In the genomic region with DNA sequence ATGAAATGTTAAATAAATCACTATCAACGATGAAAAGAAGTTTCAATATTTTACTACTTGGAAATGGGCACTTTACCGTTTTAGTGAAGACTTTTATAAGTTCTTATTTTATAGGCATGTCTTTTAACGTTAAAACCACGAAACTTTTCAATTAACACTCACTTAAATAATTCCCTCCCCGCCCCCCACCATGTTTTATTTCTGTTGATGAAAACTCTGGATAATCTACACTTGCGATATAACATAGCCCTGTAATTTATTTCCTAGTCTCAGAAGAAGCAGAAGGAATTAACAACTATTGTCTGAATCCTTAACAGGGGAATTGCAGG, we compare ENCODE assay signal across 8 cellular contexts. TPM values are rescaled to one million over a fixed set of nuclear protein-coding genes. Genes with fewer than 3 reads are reported as not detected.
A peak's percentile ranks its signal among the peaks of the same experiment; 100 is the strongest.
DNase-seq lines count a peak whose midpoint lies in the region; ATAC-seq and TF ChIP-seq lines count a peak whose summit lies in the region.

No MANE protein-coding gene starts in this region.

- H3K9me3 ChIP-seq in gastroesophageal sphincter = peaks cover 0 to 48% (median 0%) of the 10 kb centered on the region in 3 donors

- peak overlapping the region; percentile 59 to 86 for H3K4me3 ChIP-seq in gastroesophageal sphincter
- peak overlapping the region; percentile 96 for H3K4me3 ChIP-seq in rectal smooth muscle tissue (ENCODE audit: low read length)

- H3K4me1 Mint-ChIP-seq in Calu3 (ENCODE audit: low read depth, unreplicated experiment) (no peaks in the 10 kb centered on the region), WTC11 (no peaks in the 10 kb centered on the region)

- POLR2A ChIA-PET in WTC11 (lab: Charles Lee) = no interaction called here

- DNase-seq in Calu3 = no peak
- no peak for DNase-seq in WTC11 (ENCODE audit: low spot score)
- no peak for DNase-seq in Kasumi-1 (lab: John Stamatoyannopoulos, UW)
- DNase-seq in HT-29 (ENCODE audit: low spot score) = no peak
- DNase-seq in NOMO-1 (lab: John Stamatoyannopoulos, UW; ENCODE audit: unreplicated experiment in 2 of 2) = no peak

- peaks cover 0 to 8% (median 0%) of the 10 kb centered on the region in 3 donors for H3K4me1 ChIP-seq in gastroesophageal sphincter
- H3K4me1 ChIP-seq in rectal smooth muscle tissue (ENCODE audit: control insufficient read depth, insufficient read depth, low read length) = no peaks in the 10 kb centered on the region

- no peak for TF ChIP-seq EP300 in gastroesophageal sphincter (IDR thresholded peaks at IDR 0.05)

- H3K27ac ChIP-seq in gastroesophageal sphincter (peak overlapping the region in 3 of 4 donors; percentile 60 to 76 (median 72)), rectal smooth muscle tissue (ENCODE audit: low read depth, low read length) (no peak overlapping the region)

- H3K27ac Mint-ChIP-seq in Calu3 (ENCODE audit: unreplicated experiment) (peak overlapping the region; percentile 29), WTC11 (no peak overlapping the region)

- TF ChIP-seq CTCF in Calu3 (IDR thresholded peaks at IDR 0.05; ENCODE audit: unreplicated experiment) = no peak
- TF ChIP-seq CTCF in WTC11 (IDR thresholded peaks at IDR 0.05) = no peak
- TF ChIP-seq CTCF in gastroesophageal sphincter (IDR thresholded peaks at IDR 0.05) = no peak

- H3K4me3 Mint-ChIP-seq in Calu3 (ENCODE audit: low read depth, unreplicated experiment) (peak overlapping the region; percentile 76), WTC11 (peak overlapping the region; percentile 90)

- 30 to 32% methylated on average over 6 of the region's 6 CpGs for WGBS in gastroesophageal sphincter (ENCODE audit: low coverage in 1 of 2), 2 donors

- CTCF ChIA-PET in Calu3 (lab: Charles Lee) = no interaction called here
- CTCF ChIA-PET in WTC11 (lab: Charles Lee) = no interaction called here

- H3K36me3 Mint-ChIP-seq in Calu3 (ENCODE audit: insufficient read depth, unreplicated experiment) = peaks cover 8% of the 10 kb centered on the region
- H3K36me3 Mint-ChIP-seq in WTC11 = peaks cover 40% of the 10 kb centered on the region

- intact Hi-C loops in Calu3 (cut with micrococcal nuclease; ENCODE audit: unreplicated experiment) = loop anchor here (2.0 kb wide), 1 partner anchor 45 kb away; the partner anchor contains the start of gene ZNF112

- H3K27me3 Mint-ChIP-seq in Calu3 (ENCODE audit: unreplicated experiment) = no peaks in the 10 kb centered on the region
- peaks cover 21% of the 10 kb centered on the region for H3K27me3 Mint-ChIP-seq in WTC11 (ENCODE audit: low read depth)

- H3K9ac ChIP-seq in rectal smooth muscle tissue (ENCODE audit: low read length) = no peak overlapping the region

- peaks cover 12% of the 10 kb centered on the region for H3K9me3 Mint-ChIP-seq in Calu3 (ENCODE audit: low read depth, unreplicated experiment)
- H3K9me3 Mint-ChIP-seq in WTC11 = peaks cover 64% of the 10 kb centered on the region

- H3K27me3 ChIP-seq in gastroesophageal sphincter = no peaks in the 10 kb centered on the region
- no peaks in the 10 kb centered on the region for H3K27me3 ChIP-seq in rectal smooth muscle tissue (ENCODE audit: control insufficient read depth, insufficient read depth, low read length)

- BruUV-seq in Calu3 (replicated peaks; lab: Mats Ljungman, UMichigan) = no TSS peak

- H3K36me3 ChIP-seq in gastroesophageal sphincter = peaks cover 0 to 10% of the 10 kb centered on the region in 2 donors
- H3K36me3 ChIP-seq in rectal smooth muscle tissue (ENCODE audit: control insufficient read depth, insufficient read depth, low read length) = no peaks in the 10 kb centered on the region

- ATAC-seq in WTC11 (no peak), gastroesophageal sphincter (no peak), HG03175 (IDR thresholded peaks at IDR 0.05; ENCODE audit: unreplicated experiment) (no peak)

- TF ChIP-seq POLR2A in gastroesophageal sphincter (IDR thresholded peaks at IDR 0.05) = no peak

TF ChIP-seq in WTC11, 78 proteins besides CTCF, POLR2A, EP300 and RAD21 (continues in another document):
- no peak for TF ChIP-seq NR3C1 (CRISPR knock-in tag; conservative IDR thresholded peaks at IDR 0.05; ENCODE audit: low read depth)
- TF ChIP-seq ZNF232 (CRISPR knock-in tag; IDR thresholded peaks at IDR 0.05) = no peak
- TF ChIP-seq NR2C2 (CRISPR knock-in tag; IDR thresholded peaks at IDR 0.05) = no peak
- TF ChIP-seq ATF2 (CRISPR knock-in tag; IDR thresholded peaks at IDR 0.05; ENCODE audit: borderline replicate concordance, low read depth) = no peak
- TF ChIP-seq TEAD1 (CRISPR knock-in tag; IDR thresholded peaks at IDR 0.05) = no peak
- TF ChIP-seq, protein P1, sequence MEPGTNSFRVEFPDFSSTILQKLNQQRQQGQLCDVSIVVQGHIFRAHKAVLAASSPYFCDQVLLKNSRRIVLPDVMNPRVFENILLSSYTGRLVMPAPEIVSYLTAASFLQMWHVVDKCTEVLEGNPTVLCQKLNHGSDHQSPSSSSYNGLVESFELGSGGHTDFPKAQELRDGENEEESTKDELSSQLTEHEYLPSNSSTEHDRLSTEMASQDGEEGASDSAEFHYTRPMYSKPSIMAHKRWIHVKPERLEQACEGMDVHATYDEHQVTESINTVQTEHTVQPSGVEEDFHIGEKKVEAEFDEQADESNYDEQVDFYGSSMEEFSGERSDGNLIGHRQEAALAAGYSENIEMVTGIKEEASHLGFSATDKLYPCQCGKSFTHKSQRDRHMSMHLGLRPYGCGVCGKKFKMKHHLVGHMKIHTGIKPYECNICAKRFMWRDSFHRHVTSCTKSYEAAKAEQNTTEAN (CRISPR knock-in tag; IDR thresholded peaks at IDR 0.05) = no peak
- no peak for TF ChIP-seq RORB (CRISPR knock-in tag; IDR thresholded peaks at IDR 0.05)
- TF ChIP-seq MYBL2 (CRISPR knock-in tag; IDR thresholded peaks at IDR 0.05) = no peak
- no peak for TF ChIP-seq AR (CRISPR knock-in tag; IDR thresholded peaks at IDR 0.05)

RNA-seq across cellular contexts. Expression of gene ZNF285, which starts 0.3 kb away (rescaled TPM):
- 5.8 and 6.5 TPM in 2 replicates for total RNA-seq in Calu3 (2022)
- 1.6 to 3.9 TPM (median 2.6 TPM) in 3 replicates for total RNA-seq in WTC11 (2021)
- total RNA-seq in gastroesophageal sphincter = 1 to 10 TPM; 2.7 to 6.6 (median 4.3) TPM
- total RNA-seq in HT-29 (2014; rRNA removed; shearing (Covaris generic)) = not detected in 2 replicates

RNA-seq across cellular contexts. Expression of gene ZNF112, which starts 45.3 kb away (rescaled TPM):
- total RNA-seq in Calu3 (2022) (5.6 and 5.7 TPM in 2 replicates), WTC11 (2021) (2.0 to 2.5 TPM (median 2.5 TPM) in 3 replicates), gastroesophageal sphincter (10 to 100 TPM in 1 of 4 donors, 1 to 10 TPM in 3; 4.3 to 10.9 (median 5.1) TPM)
- 0.61 and 0.78 TPM in 2 replicates for total RNA-seq in HT-29 (2014; rRNA removed; shearing (Covaris generic))

RNA-seq across cellular contexts. Expression of gene ZNF229, which starts 46.5 kb away (rescaled TPM):
- 4.0 and 4.2 TPM in 2 replicates for total RNA-seq in Calu3 (2022)
- 1.8 to 2.4 TPM (median 2.2 TPM) in 3 replicates for total RNA-seq in WTC11 (2021)
- total RNA-seq in gastroesophageal sphincter = 1 to 10 TPM; 4.3 to 9.0 (median 5.3) TPM
- not detected in 2 replicates for total RNA-seq in HT-29 (2014; rRNA removed; shearing (Covaris generic))
